Comparison of ENCODE assay signal across 2 cellular contexts in genomic region chr4:150451883-150452282, GRCh38.
A peak's percentile ranks its signal among the peaks of the same experiment; 100 is the strongest.
TF ChIP-seq lines count a peak whose summit lies in the region.

No MANE protein-coding gene starts in this region.

TF ChIP-seq in HepG2, 621 proteins besides CTCF, POLR2A, EP300 and RAD21 (continued from another document):
- TF ChIP-seq RNF219 (CRISPR knock-in tag; IDR thresholded peaks at IDR 0.05) (no peak), KMT2A (CRISPR knock-in tag; IDR thresholded peaks at IDR 0.05) (no peak), SALL1 (CRISPR knock-in tag; IDR thresholded peaks at IDR 0.05) (no peak), HOMEZ (CRISPR knock-in tag; IDR thresholded peaks at IDR 0.05; ENCODE audit: low read depth) (no peak), NFATC3 (CRISPR knock-in tag; IDR thresholded peaks at IDR 0.05) (no peak), MAFK (conservative IDR thresholded peaks at IDR 0.05 in 1 of 2, IDR thresholded peaks at IDR 0.05 in 1 of 2; ENCODE audit: low read length in 2 of 2) (peak; percentile 30 to 61; a peak in 3 of 4 replicates)
TF ChIP-seq in HepG2: peak in this region for 2.

TF ChIP-seq in K562, 482 proteins besides CTCF, POLR2A, EP300 and RAD21 (continued from another document):
- TF ChIP-seq MECOM (CRISPR knock-in tag; IDR thresholded peaks at IDR 0.05) (no peak), DEAF1 (CRISPR knock-in tag; IDR thresholded peaks at IDR 0.05) (no peak), ZNF639 (CRISPR knock-in tag; conservative IDR thresholded peaks at IDR 0.05 in 1 of 2, IDR thresholded peaks at IDR 0.05 in 1 of 2) (no peak), ZNF316 (IDR thresholded peaks at IDR 0.05) (peak; percentile 55; the same call in 1 of the 2 replicates), U2AF2 (optimal IDR thresholded peaks at IDR 0.05; ENCODE audit: low read depth, low read length) (no peak), C11orf30 (IDR thresholded peaks at IDR 0.05; ENCODE audit: low read depth) (peak; percentile 27; the same call in 1 of the 2 replicates)
